Comparison of ENCODE assay signal across 8 cellular contexts in genomic region chr5:95915999-95916686, GRCh38. TPM values are rescaled to one million over a fixed set of nuclear protein-coding genes. Genes with fewer than 3 reads are reported as not detected.
DNase-seq lines count a peak whose midpoint lies in the region; ATAC-seq, FAIRE-seq and TF ChIP-seq lines count a peak whose summit lies in the region.

No MANE protein-coding gene starts in this region.

- H3K4me3 ChIP-seq in small intestine (ENCODE audit: low read depth in 1 of 2, low read length in 2 of 2) = no peak overlapping the region

- H3K9me3 Mint-ChIP-seq in Calu3 (ENCODE audit: low read depth, unreplicated experiment) (no peaks in the 10 kb centered on the region), chondrocyte (ENCODE audit: low read depth) (no peaks in the 10 kb centered on the region)

- H3K4me1 ChIP-seq in small intestine (ENCODE audit: control insufficient read depth in 2 of 2, insufficient read depth in 1 of 2, low read depth in 1 of 2, low read length in 1 of 2) = peaks cover 2 to 6% of the 10 kb centered on the region in 2 donors

- ATAC-seq in GM19452 (IDR thresholded peaks at IDR 0.05; ENCODE audit: unreplicated experiment) (peak; percentile 81), HG03135 (IDR thresholded peaks at IDR 0.05; ENCODE audit: unreplicated experiment) (peak; percentile 69)

- H3K27ac Mint-ChIP-seq in Calu3 (ENCODE audit: unreplicated experiment) (peak overlapping the region; percentile 0), chondrocyte (ENCODE audit: unreplicated experiment) (peak overlapping the region; percentile 9)

- TF ChIP-seq CTCF in Calu3 (IDR thresholded peaks at IDR 0.05; ENCODE audit: unreplicated experiment) = no peak
- no peak for TF ChIP-seq CTCF in chondrocyte (IDR thresholded peaks at IDR 0.05)

- peak overlapping the region in 1 of 2 donors; percentile 26 for H3K27ac ChIP-seq in small intestine (ENCODE audit: low read depth in 1 of 2, low read length in 1 of 2)

- H3K36me3 Mint-ChIP-seq in Calu3 (ENCODE audit: insufficient read depth, unreplicated experiment) (peaks cover 13% of the 10 kb centered on the region), chondrocyte (ENCODE audit: low read depth) (peaks cover 16% of the 10 kb centered on the region)

- CTCF ChIA-PET in Calu3 (lab: Charles Lee) = no interaction called here

- H3K36me3 ChIP-seq in small intestine (ENCODE audit: control insufficient read depth in 2 of 2, insufficient read depth in 2 of 2, low read length in 2 of 2) = no peaks in the 10 kb centered on the region

- intact Hi-C loops in Calu3 (cut with micrococcal nuclease; ENCODE audit: unreplicated experiment) = no loop called here

- no peaks in the 10 kb centered on the region for H3K27me3 ChIP-seq in small intestine (ENCODE audit: control insufficient read depth in 2 of 2, insufficient read depth in 2 of 2, low read length in 2 of 2)

- peaks cover 20% of the 10 kb centered on the region for H3K4me1 Mint-ChIP-seq in Calu3 (ENCODE audit: low read depth, unreplicated experiment)
- peaks cover 24% of the 10 kb centered on the region for H3K4me1 Mint-ChIP-seq in chondrocyte (ENCODE audit: low read depth)

- H3K9me3 ChIP-seq in small intestine (ENCODE audit: control insufficient read depth, low read depth) = no peaks in the 10 kb centered on the region

- H3K4me3 Mint-ChIP-seq in Calu3 (ENCODE audit: low read depth, unreplicated experiment) = no peak overlapping the region
- no peak overlapping the region for H3K4me3 Mint-ChIP-seq in chondrocyte (ENCODE audit: unreplicated experiment)

- no peak for FAIRE-seq in small intestine (lab: Jason Lieb, UNC)

- DNase-seq in Calu3 = no peak
- DNase-seq in chondrocyte (ENCODE audit: low spot score) = no peak
- DNase-seq in HuH-7.5 (ENCODE audit: low spot score) = no peak
- no peak for DNase-seq in inferior parietal cortex (ENCODE audit: extremely low spot score)
- no peak for DNase-seq in small intestine
- no peak for DNase-seq in NCI-H524 treated with DMSO at 0.1 percent for 48 hours (lab: John Stamatoyannopoulos, UW)

- no TSS peak for BruUV-seq in Calu3 (replicated peaks; lab: Mats Ljungman, UMichigan)

- H3K27me3 Mint-ChIP-seq in Calu3 (ENCODE audit: unreplicated experiment) = no peaks in the 10 kb centered on the region
- H3K27me3 Mint-ChIP-seq in chondrocyte (ENCODE audit: low read depth) = no peaks in the 10 kb centered on the region

- 66 to 81% (median 78%) methylated on average over 3 of the region's 3 CpGs for WGBS in small intestine, 3 donors

RNA-seq across cellular contexts. Expression of gene ELL2, which starts 45.5 kb away (rescaled TPM):
- total RNA-seq in Calu3 (2022) = 56.2 and 57.7 TPM in 2 replicates
- total RNA-seq in chondrocyte = 51.7 to 83.8 TPM (median 59.3 TPM) in 3 replicates
- 10 to 100 TPM in 2 of 3 donors, 1 to 10 TPM in 1; 9.7 to 13.9 (median 10.5) TPM for polyA plus RNA-seq in small intestine
